Comparison of ENCODE assay signal across 1 cellular context in genomic region chr13:44141213-44141724, GRCh38.
TF ChIP-seq lines count a peak whose summit lies in the region.

No MANE protein-coding gene starts in this region.

TF ChIP-seq in HCT116, 20 proteins besides CTCF, POLR2A, EP300 and RAD21 (continued from another document):
- TF ChIP-seq REST (IDR thresholded peaks at IDR 0.05; ENCODE audit: low read depth), result no peak
